In the genomic region with DNA sequence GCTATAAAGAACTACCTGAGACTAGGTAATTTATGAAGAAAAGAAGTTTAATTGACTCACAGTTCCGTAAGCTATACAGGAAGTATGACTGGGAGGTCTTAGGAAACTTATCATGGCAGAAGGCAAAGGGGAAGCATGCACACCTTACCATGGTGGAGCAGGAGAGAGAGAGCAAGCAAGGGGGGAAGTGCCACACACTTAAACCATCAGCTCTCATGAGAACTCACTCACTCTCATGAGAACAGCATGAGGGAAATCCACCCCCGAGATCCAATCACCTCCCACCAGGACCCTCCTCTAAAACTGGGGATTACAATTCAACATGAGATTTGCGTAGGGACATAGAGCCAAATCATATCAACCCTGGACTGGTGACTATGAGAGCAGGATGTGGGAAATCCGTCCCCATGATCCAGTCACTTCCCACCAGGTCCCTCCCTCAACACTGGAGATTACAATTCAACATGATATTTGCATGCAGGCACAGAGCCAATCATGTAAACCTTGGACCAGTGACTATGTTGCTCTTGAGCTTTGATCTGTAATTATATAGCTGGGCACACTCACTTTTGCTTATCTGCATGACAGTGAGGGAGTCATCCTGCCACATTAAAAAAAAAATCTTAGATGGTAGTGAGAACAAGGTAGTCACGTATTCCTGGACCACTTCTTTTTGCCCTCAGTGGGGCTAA, we compare ENCODE assay signal across 19 cellular contexts. TPM values are rescaled to one million over a fixed set of nuclear protein-coding genes. Genes with fewer than 3 reads are reported as not detected.
DNase-seq lines count a peak whose midpoint lies in the region; ATAC-seq, FAIRE-seq and TF ChIP-seq lines count a peak whose summit lies in the region.
"Had no signal": no experiment of that assay in that cellular context is flagged by ENCODE, and none has a peak within 500 bp of the region (broad histone marks: within the 10 kb centered on the region; RNA-seq: fewer than 3 reads in every experiment).

No MANE protein-coding gene starts in this region.

- peaks cover 5% of the 10 kb centered on the region for H3K36me3 ChIP-seq in OCI-LY3 (replicated peaks; ENCODE audit: low read depth, low read length)
- H3K36me3 ChIP-seq: BLaER1 had no signal

- no peak overlapping the region for H3K27ac Mint-ChIP-seq in activated CD4-positive, alpha-beta T cell treated with anti-CD3 and anti-CD28 coated beads for 36 hours
- H3K27ac Mint-ChIP-seq: HFFc6 had no signal

- no peaks in the 10 kb centered on the region for H3K79me2 ChIP-seq in OCI-LY3 (ENCODE audit: low read length)

- no peaks in the 10 kb centered on the region for H3K4me1 Mint-ChIP-seq in activated CD4-positive, alpha-beta T cell treated with anti-CD3 and anti-CD28 coated beads for 36 hours

- peaks cover 43% of the 10 kb centered on the region for H3K4me1 ChIP-seq in OCI-LY3 (ENCODE audit: low read length)

- no peaks in the 10 kb centered on the region for H3K9me3 ChIP-seq in OCI-LY3 (ENCODE audit: insufficient read depth, low read length)
- H3K9me3 ChIP-seq: BLaER1 had no signal

- no peak for TF ChIP-seq CTCF in OCI-LY3 (IDR thresholded peaks at IDR 0.05; ENCODE audit: low read depth, low read length)

- peak; percentile 55 for FAIRE-seq in GM12891 (lab: Jason Lieb, UNC)
- FAIRE-seq: H1, K562 had no signal

- peaks cover 7% of the 10 kb centered on the region; the same call in 1 of the 2 replicates for H4K20me1 ChIP-seq in OCI-LY3 (ENCODE audit: insufficient read depth, low read length)
- H4K20me1 ChIP-seq: BLaER1 had no signal

- H3K9ac ChIP-seq in OCI-LY3 (ENCODE audit: low read length): no peak overlapping the region
- H3K9ac ChIP-seq: BLaER1 had no signal

- 0 out of 2 replicates have a peak overlapping the region, but pooled peaks have one; percentile 53 for H3K4me2 ChIP-seq in OCI-LY3 (ENCODE audit: low read length)

- intact Hi-C loops in left colon (cut with DNase I, micrococcal nuclease): no loop called here
- intact Hi-C loops in activated CD4-positive, alpha-beta T cell treated with anti-CD3 and anti-CD28 coated beads for 36 hours (cut with DNase I, micrococcal nuclease): no loop called here

- no peak overlapping the region for H2AFZ ChIP-seq in OCI-LY3 (ENCODE audit: low read depth, low read length)

- CTCF ChIA-PET in activated CD4-positive, alpha-beta T cell treated with anti-CD3 and anti-CD28 coated beads for 36 hours (lab: Charles Lee): no interaction called here

- no peak overlapping the region for H3K4me3 ChIP-seq in OCI-LY3 (ENCODE audit: low read length)
- H3K4me3 ChIP-seq: BLaER1, K562 had no signal

- no peaks in the 10 kb centered on the region for H3K27me3 ChIP-seq in OCI-LY3 (ENCODE audit: low read depth, low read length)
- H3K27me3 ChIP-seq: BLaER1 had no signal

- no peak for TF ChIP-seq POLR2A in GM12891 (IDR thresholded peaks at IDR 0.05; ENCODE audit: low read depth, low read length)

- POLR2A ChIA-PET in activated CD4-positive, alpha-beta T cell treated with anti-CD3 and anti-CD28 coated beads for 36 hours (lab: Charles Lee): no interaction called here

- no peaks in the 10 kb centered on the region for H3K36me3 Mint-ChIP-seq in activated CD4-positive, alpha-beta T cell treated with anti-CD3 and anti-CD28 coated beads for 36 hours (ENCODE audit: low read depth)

- H3K9me3 Mint-ChIP-seq in activated CD4-positive, alpha-beta T cell treated with anti-CD3 and anti-CD28 coated beads for 36 hours (ENCODE audit: low read depth): peaks cover 4% of the 10 kb centered on the region
- H3K9me3 Mint-ChIP-seq: HFFc6 had no signal

- no peak overlapping the region for H3K4me3 Mint-ChIP-seq in activated CD4-positive, alpha-beta T cell treated with anti-CD3 and anti-CD28 coated beads for 36 hours
- H3K4me3 Mint-ChIP-seq: HFFc6 had no signal

- peak; percentile 95 for ATAC-seq in left colon
- no peak for ATAC-seq in activated CD4-positive, alpha-beta T cell treated with anti-CD3 and anti-CD28 coated beads for 36 hours
- ATAC-seq: K562, SK-N-SH treated with all-trans-retinoic acid at 6 μM for 48 hours had no signal

- DNase-seq in DMS153 (lab: John Stamatoyannopoulos, UW) (peak; percentile 21), DMS153 treated with DMSO at 0.1 percent for 48 hours (lab: John Stamatoyannopoulos, UW; ENCODE audit: unreplicated experiment) (no peak), GM12891 (ENCODE audit: insufficient read length, low spot score) (no peak), left colon (peak in 1 of 2 donors; percentile 18), nucleus accumbens (lab: John Stamatoyannopoulos, UW) (no peak)
- DNase-seq in activated CD4-positive, alpha-beta T cell treated with anti-CD3 and anti-CD28 coated beads, Interleukin-2, amount 50 U/mL, for 48 hours: no peak
- no peak for DNase-seq in activated CD4-positive, alpha-beta T cell treated with anti-CD3 and anti-CD28 coated beads for 36 hours
- DNase-seq: GDM1; HFFc6; NCI-H1092; NCI-H187; NK-92 treated with Interleukin-12 subunit alpha and Interleukin-12 subunit beta, amount 100 ng/mL, for 24 hours; T-helper 2 cell had no signal

- H3K27me3 Mint-ChIP-seq in activated CD4-positive, alpha-beta T cell treated with anti-CD3 and anti-CD28 coated beads for 36 hours: peaks cover 7% of the 10 kb centered on the region

- 0 out of 2 replicates have a peak overlapping the region, but pooled peaks have one; percentile 33 for H3K27ac ChIP-seq in OCI-LY3 (ENCODE audit: low read length)
- H3K27ac ChIP-seq: 22Rv1, BLaER1 had no signal

TF ChIP-seq in GM12891, 5 proteins besides CTCF, POLR2A, EP300 and RAD21:
- no peak for TF ChIP-seq POU2F2 (IDR thresholded peaks at IDR 0.05; ENCODE audit: low read depth, low read length)
- no peak for TF ChIP-seq PAX5 (IDR thresholded peaks at IDR 0.05; ENCODE audit: insufficient read depth, low read length, severe bottlenecking)
- no peak for TF ChIP-seq TAF1 (IDR thresholded peaks at IDR 0.05; ENCODE audit: low read depth, low read length)
- TF ChIP-seq POLR2AphosphoS5 (IDR thresholded peaks at IDR 0.05; ENCODE audit: low read depth, low read length): no peak
- TF ChIP-seq SPI1 (IDR thresholded peaks at IDR 0.05; ENCODE audit: low read depth, low read length): 0 out of 2 replicates have a peak, but pooled peaks have one; percentile 11

RNA-seq across cellular contexts. Expression of gene ADAM23, which starts 12.9 kb away (rescaled TPM):
- 4.7 TPM for polyA plus RNA-seq in GM12891 (2012; ENCODE audit: low read depth, missing spikeins)
- 1 to 10 TPM in 1 of 2 donors, under 1 TPM in 1; 0.79 to 1.8 TPM for total RNA-seq in left colon
- total RNA-seq in activated CD4-positive, alpha-beta T cell treated with anti-CD3 and anti-CD28 coated beads for 36 hours: 1 to 10 TPM; 1.1 to 1.3 TPM
- polyA plus RNA-seq: K562 had no signal
